ENCODE assay signal across 8 cellular contexts in the genomic region with DNA sequence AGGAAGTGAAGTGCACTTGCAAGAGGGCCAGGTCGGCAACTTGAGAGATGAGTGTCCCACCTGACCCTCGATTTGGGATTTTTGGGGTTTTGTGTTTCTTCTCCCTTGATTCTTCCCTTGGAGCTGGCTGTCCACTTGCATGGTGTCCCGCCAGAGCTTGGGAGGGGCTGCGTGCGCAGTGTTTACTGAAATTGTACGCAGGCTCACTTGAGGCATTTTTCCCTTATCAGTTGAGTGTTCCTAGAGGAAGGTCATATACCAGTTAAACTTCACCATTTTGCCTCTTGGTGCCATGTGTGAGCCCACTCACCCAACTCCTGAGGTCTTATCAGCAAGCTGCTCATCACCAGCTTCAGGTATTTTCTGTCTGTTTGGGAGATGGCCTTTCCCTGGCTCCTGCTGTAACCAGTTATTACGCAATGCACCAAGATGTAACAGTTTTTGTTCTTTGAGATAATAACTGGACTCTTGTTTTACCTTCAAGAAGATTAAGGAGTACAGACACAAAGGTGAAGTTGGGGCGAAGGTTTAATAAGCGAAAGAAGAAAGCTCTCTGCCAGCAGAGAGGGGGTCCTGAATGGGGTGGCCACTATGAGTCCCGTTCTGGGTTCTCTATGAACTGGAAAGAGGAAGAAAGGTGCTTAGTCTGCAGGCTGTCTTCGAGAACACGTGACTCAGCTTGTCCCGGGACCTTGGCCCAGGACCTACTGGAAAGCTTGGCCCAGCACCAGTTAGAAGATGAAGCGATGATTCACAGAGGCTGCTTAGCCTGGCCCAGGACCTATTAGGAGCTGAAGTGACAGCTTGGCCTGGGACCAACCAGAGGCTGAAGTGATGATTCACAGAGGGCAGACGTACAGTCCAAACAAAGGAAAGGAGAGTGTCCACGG. TPM values are rescaled to one million over a fixed set of nuclear protein-coding genes. Genes with fewer than 3 reads are reported as not detected.
DNase-seq lines count a peak whose midpoint lies in the region; ATAC-seq and TF ChIP-seq lines count a peak whose summit lies in the region.
"Had no signal": no experiment of that assay in that cellular context is flagged by ENCODE, and none has a peak within 500 bp of the region (broad histone marks: within the 10 kb centered on the region; RNA-seq: fewer than 3 reads in every experiment).

No MANE protein-coding gene starts in this region.

- TF ChIP-seq POLR2A in IMR-90 (IDR thresholded peaks at IDR 0.05; ENCODE audit: low read depth, low read length), result no peak
- TF ChIP-seq POLR2A in uterus (IDR thresholded peaks at IDR 0.05), result no peak

- H2BK120ac ChIP-seq in IMR-90 (ENCODE audit: low read depth, low read length), result peak overlapping the region; percentile 72; the same call in 1 of the 2 replicates

- no peak overlapping the region; the same call in 2 of the 3 replicates for H2BK15ac ChIP-seq in IMR-90 (ENCODE audit: low read depth, low read length)

- H4K20me1 ChIP-seq in IMR-90 (ENCODE audit: insufficient read depth, low read length) (no peaks in the 10 kb centered on the region), mammary epithelial cell (ENCODE audit: insufficient read depth, low read length) (no peaks in the 10 kb centered on the region)

- H4K5ac ChIP-seq in IMR-90 (ENCODE audit: low read depth, low read length), result no peak overlapping the region

- no peaks in the 10 kb centered on the region for H3K9me3 ChIP-seq in IMR-90 (ENCODE audit: control insufficient read depth, insufficient read depth, low read length)
- H3K9me3 ChIP-seq in mammary epithelial cell (replicated peaks; ENCODE audit: insufficient read depth, low read length), result no peaks in the 10 kb centered on the region
- H3K9me3 ChIP-seq in uterus, result peaks cover 0 to 40% of the 10 kb centered on the region in 2 donors

- no peak overlapping the region for H4K91ac ChIP-seq in IMR-90 (ENCODE audit: insufficient read depth, low read depth, low read length)

- H3K4me1 ChIP-seq in IMR-90 (ENCODE audit: control insufficient read depth, insufficient read depth, low read length) (peaks cover 7% of the 10 kb centered on the region), mammary epithelial cell (ENCODE audit: insufficient read depth, low read length) (peaks cover 11% of the 10 kb centered on the region), uterus (no peaks in the 10 kb centered on the region)

- H3K56ac ChIP-seq in IMR-90 (ENCODE audit: extremely low read depth, insufficient read depth, low read length), result no peak overlapping the region

- POLR2A ChIA-PET in IMR-90 (lab: Charles Lee; ENCODE audit: unreplicated experiment), result no interaction called here

- H3K79me1 ChIP-seq in IMR-90 (ENCODE audit: low read depth in 1 of 2, low read length in 2 of 2), result no peaks in the 10 kb centered on the region

- H3K27me3 ChIP-seq in IMR-90 (ENCODE audit: control insufficient read depth, insufficient read depth, low read length) (no peaks in the 10 kb centered on the region), mammary epithelial cell (ENCODE audit: insufficient read depth, low read length) (no peaks in the 10 kb centered on the region), uterus (no peaks in the 10 kb centered on the region)

- BruUV-seq in IMR-90 (replicated peaks; lab: Mats Ljungman, UMichigan) (no TSS peak), mammary epithelial cell (replicated peaks; lab: Mats Ljungman, UMichigan) (no TSS peak)

- no peak overlapping the region for H3K14ac ChIP-seq in IMR-90 (replicated peaks; ENCODE audit: low read depth, low read length)

- no peak overlapping the region for H3K9ac ChIP-seq in IMR-90 (ENCODE audit: low read depth, low read length)
- no peak overlapping the region for H3K9ac ChIP-seq in mammary epithelial cell (ENCODE audit: insufficient read depth, low read length)

- intact Hi-C loops in IMR-90 (cut with micrococcal nuclease), result no loop called here
- intact Hi-C loops in mammary epithelial cell (cut with micrococcal nuclease), result no loop called here
- intact Hi-C loops in uterus (cut with DNase I; ENCODE audit: low total_unique reads), result no loop called here
- intact Hi-C loops in sciatic nerve (cut with DNase I), result no loop called here

- peak overlapping the region; percentile 25 for H2AK9ac ChIP-seq in IMR-90 (replicated peaks; ENCODE audit: low read depth, low read length, poor library complexity)

- H3K27ac ChIP-seq in IMR-90 (ENCODE audit: insufficient read depth, low read length) (peak overlapping the region; percentile 51; the same call in 1 of the 2 replicates), mammary epithelial cell (ENCODE audit: insufficient read depth, low read depth, low read length) (no peak overlapping the region), uterus (no peak overlapping the region)

- CTCF ChIA-PET in IMR-90 (lab: Yijun Ruan, JAX) (interaction anchor here (1.4 kb wide), 1 partner anchor 12 kb away, joined by 3 read pairs; no protein-coding TSS in a partner anchor), mammary epithelial cell (lab: Charles Lee; ENCODE audit: low non-redundant PET) (no interaction called here)

- peak overlapping the region; percentile 72 for H2AFZ ChIP-seq in IMR-90 (replicated peaks; ENCODE audit: low read length, poor library complexity)
- no peak overlapping the region for H2AFZ ChIP-seq in mammary epithelial cell (ENCODE audit: low read depth, low read length)

- dilution Hi-C loops in IMR-90 (cut with HindIII; ENCODE audit: low sequenced_read_pairs, unreplicated experiment), result no loop called here
- dilution Hi-C loops in mammary epithelial cell (cut with HindIII; ENCODE audit: low sequenced_read_pairs), result no loop called here

- peak overlapping the region; percentile 24; the same call in 1 of the 2 replicates for H3K4ac ChIP-seq in IMR-90 (ENCODE audit: low read depth, low read length)

- H3K18ac ChIP-seq in IMR-90 (ENCODE audit: low read depth, low read length), result no peak overlapping the region

- no peak overlapping the region for H2BK20ac ChIP-seq in IMR-90 (ENCODE audit: low read depth, low read length)

- peak overlapping the region; percentile 5; the same call in 1 of the 2 replicates for H2AK5ac ChIP-seq in IMR-90 (ENCODE audit: low read depth, low read length)

- ATAC-seq in IMR-90 (ENCODE audit: low read depth) (peak; percentile 98), HG03565 (IDR thresholded peaks at IDR 0.05; ENCODE audit: unreplicated experiment) (no peak), sciatic nerve (no peak)

- peak overlapping the region in 1 of 2 experiments; percentile 42; a peak in 1 of 4 replicates for H4K8ac ChIP-seq in IMR-90 (ENCODE audit: low read depth in 2 of 2, low read length in 2 of 2)

- H3K36me3 ChIP-seq in IMR-90 (ENCODE audit: control insufficient read depth, insufficient read depth, low read length) (no peaks in the 10 kb centered on the region), mammary epithelial cell (ENCODE audit: insufficient read depth, low read length) (no peaks in the 10 kb centered on the region), uterus (no peaks in the 10 kb centered on the region)

- peak overlapping the region; percentile 32 for H3K4me2 ChIP-seq in IMR-90 (ENCODE audit: low read depth, low read length)
- peak overlapping the region; percentile 28 for H3K4me2 ChIP-seq in mammary epithelial cell (ENCODE audit: insufficient read depth, low read depth, low read length)

- H3K4me3 ChIP-seq in IMR-90 (ENCODE audit: insufficient read depth, low read depth, low read length), result no peak overlapping the region
- no peak overlapping the region for H3K4me3 ChIP-seq in mammary epithelial cell (replicated peaks in 1 of 3; ENCODE audit: insufficient read depth in 1 of 3, low read depth in 2 of 3, low read length in 3 of 3)
- H3K4me3 ChIP-seq in uterus, result no peak overlapping the region

- WGBS in IMR-90 (ENCODE audit: extremely low coverage in 2 of 2, insufficient read length in 1 of 2), 2 experiments, result 33% methylated on average over 3 of the region's 16 CpGs; no CpG with 5 or more reads in 1 of the 2 experiments
- WGBS in mammary epithelial cell (ENCODE audit: low coverage, missing lambda C conversion rate), result 57% methylated on average over 14 of the region's 16 CpGs

- DNase-seq in IMR-90, result peak; percentile 98
- peak; percentile 80 for DNase-seq in mammary epithelial cell
- DNase-seq in kidney tubule cell (ENCODE audit: low spot score), result peak; percentile 96
- peak; percentile 52 to 56 for DNase-seq in uterus
- no peak for DNase-seq in SIG-M5 (lab: John Stamatoyannopoulos, UW)
- no peak for DNase-seq in sciatic nerve (ENCODE audit: low spot score)
- DNase-seq: NCI-H2029 had no signal

- no peak overlapping the region for H3K23ac ChIP-seq in IMR-90 (ENCODE audit: low read depth, low read length)

- TF ChIP-seq CTCF in IMR-90 (conservative IDR thresholded peaks at IDR 0.05; ENCODE audit: low read depth, low read length), result no peak
- TF ChIP-seq CTCF in mammary epithelial cell (conservative IDR thresholded peaks at IDR 0.05 in 1 of 2, IDR thresholded peaks at IDR 0.05 in 1 of 2; ENCODE audit: extremely low read depth in 1 of 2, insufficient read depth in 1 of 2, low read depth in 1 of 2, low read length in 2 of 2), result no peak
- no peak for TF ChIP-seq CTCF in uterus (IDR thresholded peaks at IDR 0.05)

- no peak overlapping the region for H2BK5ac ChIP-seq in IMR-90 (ENCODE audit: low read depth, low read length, poor library complexity, severe bottlenecking)

- in situ Hi-C loops in IMR-90 (cut with MboI; ENCODE audit: low sequenced_read_pairs) (no loop called here), mammary epithelial cell (cut with MboI; ENCODE audit: low sequenced_read_pairs in 2 of 2) (no loop called here)

- no peak for TF ChIP-seq RAD21 in IMR-90 (IDR thresholded peaks at IDR 0.05; ENCODE audit: low read length)

- 0 out of 2 replicates have a peak, but pooled peaks cover 4% of the 10 kb centered on the region for H3K9me1 ChIP-seq in IMR-90 (ENCODE audit: insufficient read depth, low read length)

- H3K79me2 ChIP-seq in mammary epithelial cell (ENCODE audit: insufficient read depth, low read length), result no peaks in the 10 kb centered on the region

RNA-seq across cellular contexts. Expression of gene TXNL4A, which starts 21.5 kb away (rescaled TPM):
- total RNA-seq in IMR-90 (2012; rRNA removed) (38.7 and 72.8 TPM in 2 replicates), mammary epithelial cell (100 to 1,000 TPM in 1 of 2 donors, 10 to 100 TPM in 1; 32.8 to 100 TPM), uterus (10 to 100 TPM in 3 of 4 donors, 1 to 10 TPM in 1; 7.4 to 80.7 (median 34.4) TPM), sciatic nerve (71.7 TPM)
- polyA plus RNA-seq in IMR-90 (2012; rRNA removed) (103 and 130 TPM in 2 replicates), mammary epithelial cell (102 TPM)
- 55.2 and 96.9 TPM in 2 replicates for polyA plus RNA-seq in IMR-90 (2012; cell fraction: cytosol; rRNA removed)
- 22.7 and 54.6 TPM in 2 replicates for polyA plus RNA-seq in IMR-90 (2012; cell fraction: nucleus; rRNA removed; ENCODE audit: low replicate concordance)
- 27.5 TPM for polyA minus RNA-seq in mammary epithelial cell

RNA-seq across cellular contexts. Expression of gene RBFA, which starts 24.3 kb away (rescaled TPM):
- 21.0 and 25.0 TPM in 2 replicates for total RNA-seq in IMR-90 (2012; rRNA removed)
- polyA plus RNA-seq in IMR-90 (2012; rRNA removed), result 37.8 and 38.0 TPM in 2 replicates
- polyA plus RNA-seq in IMR-90 (2012; cell fraction: cytosol; rRNA removed), result 25.3 and 38.3 TPM in 2 replicates
- polyA plus RNA-seq in IMR-90 (2012; cell fraction: nucleus; rRNA removed; ENCODE audit: low replicate concordance), result 32.7 and 71.5 TPM in 2 replicates
- total RNA-seq in mammary epithelial cell, result 10 to 100 TPM; 29.3 to 35.1 TPM
- polyA plus RNA-seq in mammary epithelial cell, result 34.0 TPM
- 57.3 TPM for polyA minus RNA-seq in mammary epithelial cell
- 10 to 100 TPM; 18.2 to 54.7 (median 30.8) TPM for total RNA-seq in uterus
- total RNA-seq in sciatic nerve, result 23.8 TPM

RNA-seq across cellular contexts. Expression of gene HSBP1L1, which starts 45.5 kb away (rescaled TPM):
- total RNA-seq in IMR-90 (2012; rRNA removed) (7.8 and 8.6 TPM in 2 replicates), mammary epithelial cell (10 to 100 TPM; 14.2 to 33.8 TPM), uterus (10 to 100 TPM in 2 of 4 donors, 1 to 10 TPM in 2; 6.6 to 21.3 (median 15.0) TPM), sciatic nerve (16.9 TPM)
- polyA plus RNA-seq in IMR-90 (2012; rRNA removed) (14.9 and 18.0 TPM in 2 replicates), mammary epithelial cell (21.0 TPM)
- 18.1 and 26.9 TPM in 2 replicates for polyA plus RNA-seq in IMR-90 (2012; cell fraction: cytosol; rRNA removed)
- 22.4 and 64.4 TPM in 2 replicates for polyA plus RNA-seq in IMR-90 (2012; cell fraction: nucleus; rRNA removed; ENCODE audit: low replicate concordance)
- polyA minus RNA-seq in mammary epithelial cell, result 22.9 TPM

RNA-seq across cellular contexts. Expression of gene SLC66A2, which starts 58.5 kb away (rescaled TPM):
- total RNA-seq in IMR-90 (2012; rRNA removed) (16.9 and 17.6 TPM in 2 replicates), mammary epithelial cell (10 to 100 TPM; 40.0 to 42.7 TPM), uterus (10 to 100 TPM; 20.3 to 42.5 (median 32.5) TPM), sciatic nerve (65.2 TPM)
- polyA plus RNA-seq in IMR-90 (2012; rRNA removed) (23.5 and 29.6 TPM in 2 replicates), mammary epithelial cell (28.8 TPM)
- 25.1 and 42.3 TPM in 2 replicates for polyA plus RNA-seq in IMR-90 (2012; cell fraction: cytosol; rRNA removed)
- 24.9 and 57.8 TPM in 2 replicates for polyA plus RNA-seq in IMR-90 (2012; cell fraction: nucleus; rRNA removed; ENCODE audit: low replicate concordance)
- polyA minus RNA-seq in mammary epithelial cell, result 40.9 TPM

Comparison
In these comparisons a context has a peak if more than half of its experiments do, and no peak if none do; other contexts are left out.
1. DNase-seq: peak in IMR-90 (single experiment), mammary epithelial cell (single experiment), kidney tubule cell (single experiment) and uterus (2 of 2); none in SIG-M5 (single experiment) and sciatic nerve (single experiment).